ENCODE assay signal across 23 cellular contexts in genomic region chr3:13563911-13564310, GRCh38. TPM values are rescaled to one million over a fixed set of nuclear protein-coding genes. Genes with fewer than 3 reads are reported as not detected.
"Had no signal": no experiment of that assay in that cellular context is flagged by ENCODE, and none has a peak within 500 bp of the region (broad histone marks: within the 10 kb centered on the region; RNA-seq: fewer than 3 reads in every experiment).

No MANE protein-coding gene starts in this region.

- DNase-seq: activated gamma-delta T cell treated with Interleukin-2 at 50 U/mL for 16 hours; adrenal gland; dermis blood vessel endothelial cell; effector memory CD4-positive, alpha-beta T cell; esophagus squamous epithelium; foreskin fibroblast; hippocampal formation; left colon; lower lobe of right lung; right lobe of liver; small intestine; stimulated activated CD4-positive, alpha-beta T cell treated with anti-CD3 and anti-CD28 coated beads, Interleukin-15, amount 100 ng/mL, for 24 hours; stimulated activated CD4-positive, alpha-beta T cell treated with anti-CD3 and anti-CD28 coated beads, Interleukin-2, amount 100 ng/mL, for 48 hours; stimulated activated naive CD8-positive, alpha-beta T cell treated with anti-CD3 and anti-CD28 coated beads, Interleukin-15, amount 100 ng/mL, for 72 hours had no signal

- H3K27me3 ChIP-seq: adrenal gland, cardiac muscle cell, right lobe of liver had no signal

- H3K79me2 ChIP-seq: parathyroid adenoma had no signal

- H3K36me3 ChIP-seq: adrenal gland, cardiac muscle cell, esophagus squamous epithelium, lower lobe of right lung, neutrophil, right lobe of liver had no signal

- FAIRE-seq: astrocyte, endothelial cell of umbilical vein, islet of Langerhans, small intestine had no signal

- H3K9ac ChIP-seq: parathyroid adenoma had no signal

- H2AFZ ChIP-seq: parathyroid adenoma had no signal

- H3K4me1 ChIP-seq: adrenal gland, lower lobe of right lung, parathyroid adenoma, right lobe of liver had no signal

- H3K4me3 ChIP-seq: adrenal gland, cardiac muscle cell, esophagus squamous epithelium, lower lobe of right lung, right lobe of liver had no signal

- H3K27ac Mint-ChIP-seq: activated naive CD4-positive, alpha-beta T cell treated with anti-CD3 and anti-CD28 coated beads, Interleukin-2, amount 50 U/mL, for 72 hours had no signal

- H3K9me3 ChIP-seq: adrenal gland, esophagus squamous epithelium, lower lobe of right lung, neutrophil, right lobe of liver had no signal

- H3K36me3 Mint-ChIP-seq: activated naive CD4-positive, alpha-beta T cell treated with anti-CD3 and anti-CD28 coated beads, Interleukin-2, amount 50 U/mL, for 72 hours; naive thymus-derived CD8-positive, alpha-beta T cell had no signal

- H3K4me3 Mint-ChIP-seq: stimulated activated naive CD8-positive, alpha-beta T cell treated with anti-CD3 and anti-CD28 coated beads, Interleukin-15, amount 100 ng/mL, for 72 hours had no signal

- H3K27me3 Mint-ChIP-seq: naive thymus-derived CD8-positive, alpha-beta T cell had no signal

- H3K27ac ChIP-seq: adrenal gland, cardiac muscle cell, esophagus squamous epithelium, lower lobe of right lung, neutrophil, parathyroid adenoma, right lobe of liver had no signal

- H3K9me3 Mint-ChIP-seq: activated naive CD4-positive, alpha-beta T cell treated with anti-CD3 and anti-CD28 coated beads, Interleukin-2, amount 50 U/mL, for 72 hours; naive thymus-derived CD8-positive, alpha-beta T cell; stimulated activated naive CD8-positive, alpha-beta T cell treated with anti-CD3 and anti-CD28 coated beads, Interleukin-15, amount 100 ng/mL, for 72 hours had no signal

RNA-seq across cellular contexts. Expression of gene FBLN2, which starts 15.0 kb away (rescaled TPM):
- total RNA-seq: activated naive CD4-positive, alpha-beta T cell treated with anti-CD3 and anti-CD28 coated beads, Interleukin-2, amount 50 U/mL, for 72 hours; T-helper 1 cell treated with Interleukin-12 subunit alpha and Interleukin-12 subunit beta and Interleukin-4 antibody, amounts not matched to agents 30 ng/mL and 1 ng/mL, for 36 hours had no signal
